Comparison of ENCODE assay signal across 21 cellular contexts in the genomic region with DNA sequence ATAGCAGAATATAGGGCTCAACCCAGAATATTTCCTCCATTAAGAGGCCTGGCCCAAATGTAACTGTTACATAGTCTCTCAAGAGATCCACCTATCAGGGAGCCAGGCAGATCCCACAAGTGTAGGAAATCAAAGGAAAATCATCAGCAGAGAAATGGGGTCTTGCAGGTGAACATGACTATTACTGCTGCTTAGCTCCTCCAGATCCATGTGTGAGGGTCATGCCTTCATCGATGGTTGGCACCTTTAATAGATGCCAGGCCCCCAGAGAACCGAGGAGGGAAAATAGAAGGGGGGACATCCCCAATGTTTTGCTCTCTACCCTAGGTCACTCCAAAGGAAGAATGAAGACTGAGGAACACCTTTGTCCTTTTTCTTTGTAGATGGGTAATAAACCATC.
"Had no signal": no experiment of that assay in that cellular context is flagged by ENCODE, and none has a peak within 500 bp of the region (broad histone marks: within the 10 kb centered on the region; RNA-seq: fewer than 3 reads in every experiment).

No MANE protein-coding gene starts in this region.

- H3K27me3 ChIP-seq: neutrophil, pancreas, right atrium auricular region, tibial artery had no signal

- ATAC-seq: activated naive CD4-positive, alpha-beta T cell treated with anti-CD3 and anti-CD28 coated beads, Interleukin-2, amount 50 U/mL, for 72 hours; activated T-helper 17 cell treated with anti-CD3 and anti-CD28 coated beads, Interleukin-2, amount 50 U/mL, for 72 hours; left cardiac atrium; pancreas; psoas muscle; stimulated activated naive CD8-positive, alpha-beta T cell treated with anti-CD3 and anti-CD28 coated beads, Interleukin-15, Interleukin-2, amounts not matched to agents 100 U/mL and 50 U/mL, for 24 hours had no signal

- H3K9me3 ChIP-seq: pancreas had no signal

- H3K4me1 ChIP-seq: pancreas, psoas muscle, right atrium auricular region, tibial artery had no signal

- H3K4me3 ChIP-seq: coronary artery, pancreas, psoas muscle, right atrium auricular region, tibial artery had no signal

- FAIRE-seq: astrocyte, bronchial epithelial cell, frontal cortex, pancreas had no signal

- DNase-seq: activated CD4-positive, alpha-beta T cell treated with anti-CD3 and anti-CD28 coated beads for 1 hour; activated CD8-positive, alpha-beta memory T cell treated with anti-CD3 and anti-CD28 coated beads for 24 hours; activated CD8-positive, alpha-beta memory T cell treated with anti-CD3 and anti-CD28 coated beads, Interleukin-2, amount 50 U/mL, for 4 hours; activated T-cell treated with anti-CD3 and anti-CD28 coated beads, Interleukin-2, amount 50 U/mL, for 24 hours; hypothalamus; islet precursor cell; left cardiac atrium; pancreas; psoas muscle; stimulated activated CD4-positive, alpha-beta T cell treated with anti-CD3 and anti-CD28 coated beads, Interleukin-4, amount 100 ng/mL, for 24 hours; T-helper 1 cell; tibial artery had no signal

- H3K27ac ChIP-seq: coronary artery, neutrophil, pancreas, psoas muscle, right atrium auricular region, tibial artery had no signal

- H3K36me3 ChIP-seq: neutrophil, pancreas, right atrium auricular region, tibial artery had no signal
